ENCODE assay signal across 8 cellular contexts in the genomic region with DNA sequence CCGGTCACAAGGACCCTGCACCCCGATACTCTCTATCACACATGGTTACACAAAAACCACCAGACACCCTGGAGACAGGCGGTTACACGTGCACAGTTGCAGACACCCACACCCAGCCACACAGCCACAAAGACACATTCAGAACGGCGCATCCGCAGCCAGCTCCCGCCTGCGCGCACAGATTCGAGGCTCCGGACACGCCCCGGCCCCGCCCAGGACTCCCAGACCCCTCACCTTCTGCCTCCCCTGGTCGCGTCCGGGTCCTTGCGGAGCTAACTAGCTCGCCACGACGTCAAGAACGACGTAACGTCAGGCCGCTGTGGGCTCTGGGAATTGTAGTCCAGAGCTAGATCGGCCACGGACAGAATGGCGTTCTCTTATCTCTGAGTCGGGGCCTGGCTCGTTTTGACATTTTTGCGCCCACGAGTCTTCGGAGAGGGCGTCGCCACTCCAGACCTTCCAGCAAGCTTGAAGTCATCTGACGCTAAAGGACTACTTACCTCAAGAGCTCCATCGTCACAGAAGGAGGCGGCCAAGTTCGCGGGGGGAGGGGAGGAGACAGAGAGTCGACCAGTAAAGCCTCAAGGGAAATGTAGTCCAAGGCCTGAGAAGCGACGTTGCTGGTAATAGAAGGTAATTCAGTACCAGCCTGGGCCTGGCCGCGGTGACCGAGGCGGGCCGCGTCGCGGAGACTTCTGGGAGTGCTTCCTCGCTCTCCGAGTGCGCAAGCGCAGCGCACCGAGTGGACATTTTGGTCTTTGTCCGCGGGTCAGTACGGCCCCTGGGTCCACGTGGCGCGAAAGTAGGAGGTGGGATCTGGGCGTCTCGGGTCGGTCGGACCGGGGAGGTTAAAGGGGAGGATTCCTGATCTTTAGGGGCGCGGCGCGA. TPM values are rescaled to one million over a fixed set of nuclear protein-coding genes. Genes with fewer than 3 reads are reported as not detected.
DNase-seq lines count a peak whose midpoint lies in the region; ATAC-seq, FAIRE-seq and TF ChIP-seq lines count a peak whose summit lies in the region.

Gene ZNF146, plus strand, starts transcription at position 719 of the 888 bp plus-strand sequence. CDS start 21,335 bp downstream, outside the sequence.
Gene ZNF565, minus strand, starts transcription at position 278 of the 888 bp plus-strand sequence. CDS start 12,680 bp downstream, outside the sequence.

- peak within 1 kb of the TSS; percentile 73 for H2AFZ ChIP-seq in endothelial cell of umbilical vein (ENCODE audit: low read depth, low read length)

- H3K4me1 ChIP-seq in HUES48 (ENCODE audit: control insufficient read depth, insufficient read depth, low read length) (peaks cover 4% of the 10 kb centered on the region; the same call in 1 of the 2 replicates), NT2/D1 (ENCODE audit: insufficient read depth, insufficient read length) (peaks cover 2% of the 10 kb centered on the region), endothelial cell of umbilical vein (ENCODE audit: control insufficient read depth, extremely low read depth, insufficient read depth, low read length) (peaks cover 5% of the 10 kb centered on the region), mesodermal cell (ENCODE audit: control insufficient read depth, insufficient read depth, low read length, poor library complexity, severe bottlenecking) (no peaks in the 10 kb centered on the region)

- H3K27me3 ChIP-seq in HUES48 (ENCODE audit: control insufficient read depth, insufficient read depth, low read length) (no peaks in the 10 kb centered on the region), NT2/D1 (ENCODE audit: insufficient read depth, insufficient read length) (no peaks in the 10 kb centered on the region), endothelial cell of umbilical vein (ENCODE audit: control insufficient read depth in 2 of 2, insufficient read depth in 2 of 2, low read length in 2 of 2) (no peaks in the 10 kb centered on the region)

- no peak for TF ChIP-seq CTCF in D721Med (IDR thresholded peaks at IDR 0.05; ENCODE audit: insufficient read depth, missing control alignments)
- no peak for TF ChIP-seq CTCF in endothelial cell of umbilical vein (IDR thresholded peaks at IDR 0.05; ENCODE audit: extremely low read depth in 1 of 2, insufficient read depth in 1 of 2, low read depth in 1 of 2, low read length in 2 of 2)

- H3K4me3 ChIP-seq in HUES48 (ENCODE audit: low read depth, low read length) = peak within 1 kb of the TSS; percentile 76
- H3K4me3 ChIP-seq in NT2/D1 (ENCODE audit: insufficient read length, low read depth) = peak within 1 kb of the TSS; percentile 98
- H3K4me3 ChIP-seq in endothelial cell of umbilical vein (replicated peaks in 1 of 3; ENCODE audit: insufficient read depth in 1 of 3, low read depth in 1 of 3, low read length in 3 of 3) = peak within 1 kb of the TSS; percentile 78 to 93 (median 87)
- H3K4me3 ChIP-seq in mesodermal cell (ENCODE audit: extremely low read depth, insufficient read depth, low read length, poor library complexity, severe bottlenecking) = peak within 1 kb of the TSS; percentile 67

- H4K20me1 ChIP-seq in endothelial cell of umbilical vein (replicated peaks; ENCODE audit: control insufficient read depth, extremely low read depth, insufficient read depth, low read length) = no peaks in the 10 kb centered on the region

- FAIRE-seq in D721Med (lab: Jason Lieb, UNC) (no peak), endothelial cell of umbilical vein (lab: Jason Lieb, UNC) (peak; percentile 95)

- no TSS peak for BruUV-seq in endothelial cell of umbilical vein (replicated peaks; lab: Mats Ljungman, UMichigan)

- peak; percentile 86 for ATAC-seq in GM21447 (IDR thresholded peaks at IDR 0.05; ENCODE audit: unreplicated experiment)

- DNase-seq in D721Med (ENCODE audit: insufficient read length, low spot score) = peak; percentile 92
- peak; percentile 94 for DNase-seq in NT2/D1 (ENCODE audit: low read depth, low spot score)
- DNase-seq in activated CD8-positive, alpha-beta memory T cell treated with anti-CD3 and anti-CD28 coated beads, Interleukin-2, amount 50 U/mL, for 24 hours (ENCODE audit: extremely low read depth) = peak; percentile 95
- DNase-seq in endothelial cell of umbilical vein (ENCODE audit: low read depth, low spot score) = peak; percentile 98
- DNase-seq in stimulated activated CD8-positive, alpha-beta memory T cell treated with anti-CD3 and anti-CD28 coated beads, Interleukin-15, amount 100 ng/mL, for 24 hours (ENCODE audit: low read depth) = peak; percentile 89

- intact Hi-C loops in endothelial cell of umbilical vein (cut with micrococcal nuclease) = loop anchor here (1.0 to 10.0 kb wide), 7 partner anchors 11 to 560 kb away; partner anchors contain the start of genes TBCB, ZFP14, ZNF260 and ZNF566

- H3K9me1 ChIP-seq in endothelial cell of umbilical vein (replicated peaks; ENCODE audit: control insufficient read depth, extremely low read depth, insufficient read depth, low read length) = no peaks in the 10 kb centered on the region

- 0% methylated on average over 37 to 64 of the region's 73 CpGs for WGBS in mesodermal cell (ENCODE audit: insufficient coverage in 2 of 2), 2 experiments

- H3K9ac ChIP-seq in HUES48 (ENCODE audit: low read depth, low read length) = peak within 1 kb of the TSS; percentile 98
- peak within 1 kb of the TSS; percentile 94 for H3K9ac ChIP-seq in NT2/D1 (ENCODE audit: insufficient read length, low read depth)
- peak within 1 kb of the TSS; percentile 99 for H3K9ac ChIP-seq in endothelial cell of umbilical vein (replicated peaks; ENCODE audit: extremely low read depth, insufficient read depth, low read length)

- peak; percentile 86 for TF ChIP-seq POLR2A in endothelial cell of umbilical vein (IDR thresholded peaks at IDR 0.05; ENCODE audit: low read depth, low read length)

- POLR2A ChIA-PET in endothelial cell of umbilical vein (lab: Charles Lee) = interaction anchor here (0.6 to 1.3 kb wide), 6 partner anchors 11 to 1120 kb away, joined by 3 to 5 read pairs (median 3); partner anchors contain the start of genes ZNF260 and ZNF566

- H3K9me3 ChIP-seq in HUES48 (ENCODE audit: control insufficient read depth, insufficient read depth, low read length) = no peaks in the 10 kb centered on the region
- H3K9me3 ChIP-seq in NT2/D1 (ENCODE audit: insufficient read depth, low read length) = no peaks in the 10 kb centered on the region
- H3K9me3 ChIP-seq in endothelial cell of umbilical vein (replicated peaks; ENCODE audit: control insufficient read depth, insufficient read depth, low read length) = no peaks in the 10 kb centered on the region
- no peaks in the 10 kb centered on the region for H3K9me3 ChIP-seq in mesodermal cell (ENCODE audit: control insufficient read depth, low read length)

- H3K27ac ChIP-seq in HUES48 (ENCODE audit: low read depth, low read length) (peak within 1 kb of the TSS; percentile 88), endothelial cell of umbilical vein (ENCODE audit: insufficient read depth, low read depth, low read length) (peak within 1 kb of the TSS; percentile 82), mesodermal cell (ENCODE audit: low read depth, low read length, severe bottlenecking) (peak within 1 kb of the TSS; percentile 95)

- CTCF ChIA-PET in endothelial cell of umbilical vein (lab: Charles Lee) = interaction anchor here (0.8 to 1.5 kb wide), 5 partner anchors 11 to 162 kb away, joined by 3 to 8 read pairs (median 4); no protein-coding TSS in a partner anchor

- dilution Hi-C loops in endothelial cell of umbilical vein (cut with MboI; ENCODE audit: extremely low pct_ligation_motif_present, low sequenced_read_pairs) = no loop called here

- H3K79me2 ChIP-seq in endothelial cell of umbilical vein (ENCODE audit: control insufficient read depth, insufficient read depth, low read length) = peaks cover 51% of the 10 kb centered on the region

- peaks cover 15% of the 10 kb centered on the region for H3K36me3 ChIP-seq in HUES48 (ENCODE audit: control insufficient read depth, insufficient read depth, low read length)
- peaks cover 9% of the 10 kb centered on the region for H3K36me3 ChIP-seq in NT2/D1 (ENCODE audit: insufficient read depth, insufficient read length, low read length)
- no peaks in the 10 kb centered on the region for H3K36me3 ChIP-seq in endothelial cell of umbilical vein (ENCODE audit: control insufficient read depth in 2 of 2, extremely low read depth in 1 of 2, insufficient read depth in 2 of 2, low read length in 2 of 2)
- peaks cover 27% of the 10 kb centered on the region for H3K36me3 ChIP-seq in mesodermal cell (ENCODE audit: control insufficient read depth, insufficient read depth, low read length)

- H3K4me2 ChIP-seq in endothelial cell of umbilical vein (ENCODE audit: insufficient read depth, low read length) = peak within 1 kb of the TSS; percentile 94

TF ChIP-seq in endothelial cell of umbilical vein, 7 proteins besides CTCF, POLR2A, EP300 and RAD21 (continues in another document):
- TF ChIP-seq POLR2AphosphoS5 (IDR thresholded peaks at IDR 0.05; ENCODE audit: insufficient read depth, low read depth, low read length) (peak; percentile 79), FOS (IDR thresholded peaks at IDR 0.05; ENCODE audit: borderline replicate concordance, insufficient read depth, low read length) (no peak), MYC (IDR thresholded peaks at IDR 0.05; ENCODE audit: low read depth, low read length) (peak; percentile 91), JUN (IDR thresholded peaks at IDR 0.05; ENCODE audit: borderline replicate concordance, insufficient read depth, insufficient read length, low read depth) (no peak)

RNA-seq across cellular contexts. Expression of gene ZNF146, which starts in this region (rescaled TPM):
- total RNA-seq in endothelial cell of umbilical vein = 63.3 and 65.9 TPM in 2 replicates
- polyA plus RNA-seq in endothelial cell of umbilical vein = 9.7 and 17.8 TPM in 2 replicates
- polyA plus RNA-seq in endothelial cell of umbilical vein (2011; cell fraction: cytosol; rRNA removed) = 41.8 and 43.2 TPM in 2 replicates
- polyA plus RNA-seq in endothelial cell of umbilical vein (2011; cell fraction: nucleus; rRNA removed) = 33.1 and 35.4 TPM in 2 replicates
- polyA plus RNA-seq in endothelial cell of umbilical vein (2012) = 73.0 and 89.2 TPM in 2 replicates
- 27.5 and 33.4 TPM in 2 replicates for polyA minus RNA-seq in endothelial cell of umbilical vein
- 27.8 TPM for polyA minus RNA-seq in endothelial cell of umbilical vein (2011; cell fraction: cytosol; rRNA and poly(A)+ RNA removed)
- 26.2 and 32.1 TPM in 2 replicates for polyA minus RNA-seq in endothelial cell of umbilical vein (2011; cell fraction: nucleus; rRNA and poly(A)+ RNA removed)
- 82.6 TPM for polyA plus RNA-seq in mesodermal cell (2013, experiment 1 of 2)
- polyA plus RNA-seq in mesodermal cell (2013, experiment 2 of 2) = 85.0 TPM

RNA-seq across cellular contexts. Expression of gene ZNF565, which starts in this region (rescaled TPM):
- 3.1 and 3.6 TPM in 2 replicates for total RNA-seq in endothelial cell of umbilical vein
- polyA plus RNA-seq in endothelial cell of umbilical vein = 1.4 and 1.8 TPM in 2 replicates
- polyA plus RNA-seq in endothelial cell of umbilical vein (2011; cell fraction: cytosol; rRNA removed) = 1.8 and 2.1 TPM in 2 replicates
- polyA plus RNA-seq in endothelial cell of umbilical vein (2011; cell fraction: nucleus; rRNA removed) = 4.8 and 6.5 TPM in 2 replicates
- 1.8 and 3.7 TPM in 2 replicates for polyA plus RNA-seq in endothelial cell of umbilical vein (2012)
- 4.2 and 4.7 TPM in 2 replicates for polyA minus RNA-seq in endothelial cell of umbilical vein
- 2.3 TPM for polyA minus RNA-seq in endothelial cell of umbilical vein (2011; cell fraction: cytosol; rRNA and poly(A)+ RNA removed)
- polyA minus RNA-seq in endothelial cell of umbilical vein (2011; cell fraction: nucleus; rRNA and poly(A)+ RNA removed) = 4.5 and 5.4 TPM in 2 replicates
- polyA plus RNA-seq in mesodermal cell (2013, experiment 1 of 2) = 3.2 TPM
- 3.0 TPM for polyA plus RNA-seq in mesodermal cell (2013, experiment 2 of 2)

Comparison
In these comparisons a context has a peak if more than half of its experiments do, and no peak if none do; other contexts are left out.
1. Peak in every context shown above with its lines: DNase-seq, ATAC-seq, H3K4me3 ChIP-seq and H3K27ac ChIP-seq.